Comparison of ENCODE assay signal across 1 cellular context in the genomic region with DNA sequence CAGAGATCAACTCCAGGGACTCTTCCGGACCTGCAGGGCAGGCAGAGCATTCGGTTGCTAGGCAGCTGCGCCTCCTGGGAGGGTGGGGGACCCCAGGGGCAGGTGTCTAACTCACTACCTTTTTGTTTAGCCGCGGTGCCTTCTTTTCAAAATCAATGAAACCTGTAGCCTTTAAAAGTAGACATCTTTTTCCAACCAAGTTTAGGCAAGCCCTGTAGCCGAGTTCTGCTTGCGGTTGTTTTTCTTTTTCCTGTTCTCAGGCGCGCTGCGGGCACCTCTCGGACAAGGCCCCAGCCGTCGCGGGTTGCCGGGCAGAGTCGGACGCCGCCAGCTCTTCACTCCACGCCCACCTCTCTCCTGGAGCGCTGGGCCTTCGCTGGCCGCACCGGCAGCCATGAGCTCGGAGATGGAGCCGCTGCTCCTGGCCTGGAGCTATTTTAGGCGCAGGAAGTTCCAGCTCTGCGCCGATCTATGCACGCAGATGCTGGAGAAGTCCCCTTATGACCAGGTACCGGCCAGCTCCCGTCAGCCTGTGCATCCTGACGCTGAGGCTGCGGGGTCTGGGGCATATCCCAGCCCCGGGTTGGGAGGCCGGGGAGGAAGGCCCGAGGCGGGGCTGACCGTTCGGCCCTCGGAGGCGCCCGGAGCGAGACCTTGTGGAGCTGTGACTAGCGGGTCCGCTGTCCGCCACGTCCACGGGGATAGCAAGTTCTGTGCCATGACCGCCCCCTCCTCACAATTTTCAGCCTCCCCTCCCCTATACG.
TF ChIP-seq lines count a peak whose summit lies in the region.

A gene (plus strand): TSS at position 338 of the 764 bp plus-strand sequence. CDS start 57 bp downstream, at position 395.

TF ChIP-seq in HCT116, 20 proteins besides CTCF, POLR2A, EP300 and RAD21 (continued from another document):
- TF ChIP-seq, protein P1, sequence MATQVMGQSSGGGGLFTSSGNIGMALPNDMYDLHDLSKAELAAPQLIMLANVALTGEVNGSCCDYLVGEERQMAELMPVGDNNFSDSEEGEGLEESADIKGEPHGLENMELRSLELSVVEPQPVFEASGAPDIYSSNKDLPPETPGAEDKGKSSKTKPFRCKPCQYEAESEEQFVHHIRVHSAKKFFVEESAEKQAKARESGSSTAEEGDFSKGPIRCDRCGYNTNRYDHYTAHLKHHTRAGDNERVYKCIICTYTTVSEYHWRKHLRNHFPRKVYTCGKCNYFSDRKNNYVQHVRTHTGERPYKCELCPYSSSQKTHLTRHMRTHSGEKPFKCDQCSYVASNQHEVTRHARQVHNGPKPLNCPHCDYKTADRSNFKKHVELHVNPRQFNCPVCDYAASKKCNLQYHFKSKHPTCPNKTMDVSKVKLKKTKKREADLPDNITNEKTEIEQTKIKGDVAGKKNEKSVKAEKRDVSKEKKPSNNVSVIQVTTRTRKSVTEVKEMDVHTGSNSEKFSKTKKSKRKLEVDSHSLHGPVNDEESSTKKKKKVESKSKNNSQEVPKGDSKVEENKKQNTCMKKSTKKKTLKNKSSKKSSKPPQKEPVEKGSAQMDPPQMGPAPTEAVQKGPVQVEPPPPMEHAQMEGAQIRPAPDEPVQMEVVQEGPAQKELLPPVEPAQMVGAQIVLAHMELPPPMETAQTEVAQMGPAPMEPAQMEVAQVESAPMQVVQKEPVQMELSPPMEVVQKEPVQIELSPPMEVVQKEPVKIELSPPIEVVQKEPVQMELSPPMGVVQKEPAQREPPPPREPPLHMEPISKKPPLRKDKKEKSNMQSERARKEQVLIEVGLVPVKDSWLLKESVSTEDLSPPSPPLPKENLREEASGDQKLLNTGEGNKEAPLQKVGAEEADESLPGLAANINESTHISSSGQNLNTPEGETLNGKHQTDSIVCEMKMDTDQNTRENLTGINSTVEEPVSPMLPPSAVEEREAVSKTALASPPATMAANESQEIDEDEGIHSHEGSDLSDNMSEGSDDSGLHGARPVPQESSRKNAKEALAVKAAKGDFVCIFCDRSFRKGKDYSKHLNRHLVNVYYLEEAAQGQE (IDR thresholded peaks at IDR 0.05; ENCODE audit: low read depth), result no peak
- TF ChIP-seq POLR2AphosphoS5 (IDR thresholded peaks at IDR 0.05; ENCODE audit: low read depth, low read length), result peak; percentile 94
- no peak for TF ChIP-seq ELF1 (IDR thresholded peaks at IDR 0.05; ENCODE audit: borderline replicate concordance, low read depth)
- no peak for TF ChIP-seq ZNF274 (IDR thresholded peaks at IDR 0.05; ENCODE audit: low read depth, low read length)
